In the genomic region with DNA sequence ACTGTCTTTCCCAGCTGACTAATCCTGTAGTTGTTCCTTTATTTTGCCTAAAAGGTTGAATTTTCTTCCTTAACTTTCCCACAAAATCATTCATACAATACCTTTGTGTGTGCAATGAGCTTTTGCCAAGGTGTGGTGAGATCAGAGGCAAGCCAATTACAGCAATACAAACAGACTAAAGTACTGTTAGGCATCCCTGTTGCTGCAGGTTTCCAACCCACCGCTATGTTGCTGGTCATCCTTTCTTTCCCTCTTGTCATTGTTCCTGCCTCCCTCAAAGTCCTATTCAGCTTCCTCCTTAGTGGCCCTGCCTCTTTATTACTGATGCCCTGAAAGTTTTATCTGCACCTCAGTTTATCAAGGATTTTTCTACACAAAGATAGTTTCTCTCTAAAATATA, we compare ENCODE assay signal across 15 cellular contexts. TPM values are rescaled to one million over a fixed set of nuclear protein-coding genes. Genes with fewer than 3 reads are reported as not detected.
DNase-seq lines count a peak whose midpoint lies in the region; ATAC-seq and TF ChIP-seq lines count a peak whose summit lies in the region.
"Had no signal": no experiment of that assay in that cellular context is flagged by ENCODE, and none has a peak within 500 bp of the region (broad histone marks: within the 10 kb centered on the region; RNA-seq: fewer than 3 reads in every experiment).

No MANE protein-coding gene starts in this region.

- H3K9me1 ChIP-seq in IMR-90 (ENCODE audit: insufficient read depth, low read length), result peaks cover 10% of the 10 kb centered on the region; the same call in 1 of the 2 replicates

- no peak for TF ChIP-seq POLR2A in IMR-90 (IDR thresholded peaks at IDR 0.05; ENCODE audit: low read depth, low read length)

- peak overlapping the region; percentile 2; the same call in 1 of the 2 replicates for H3K23ac ChIP-seq in IMR-90 (ENCODE audit: low read depth, low read length)

- H3K4ac ChIP-seq in IMR-90 (ENCODE audit: low read depth, low read length), result peak overlapping the region; percentile 39

- no peak overlapping the region for H3K4me2 ChIP-seq in SK-N-SH
- 0 out of 2 replicates have a peak overlapping the region, but pooled peaks have one; percentile 2 for H3K4me2 ChIP-seq in IMR-90 (ENCODE audit: low read depth, low read length)

- no peak for TF ChIP-seq EP300 in SK-N-SH (IDR thresholded peaks at IDR 0.05; ENCODE audit: borderline replicate concordance in 1 of 2, low read depth in 1 of 2, low read length in 1 of 2)

- no TSS peak for BruUV-seq in IMR-90 (replicated peaks; lab: Mats Ljungman, UMichigan)

- POLR2A ChIA-PET in SK-N-SH (lab: Yijun Ruan, JAX), result no interaction called here
- POLR2A ChIA-PET in IMR-90 (lab: Charles Lee; ENCODE audit: unreplicated experiment), result interaction anchor here (0.6 kb wide), 1 partner anchor 27 kb away, joined by 4 read pairs; no protein-coding TSS in a partner anchor
- POLR2A ChIA-PET in WTC11 (lab: Charles Lee), result no interaction called here

- H3F3A ChIP-seq in SK-N-SH (replicated peaks; ENCODE audit: insufficient read depth), result peaks cover 66% of the 10 kb centered on the region

- peak overlapping the region; percentile 3; the same call in 1 of the 2 replicates for H2BK120ac ChIP-seq in IMR-90 (ENCODE audit: low read depth, low read length)

- H2BK15ac ChIP-seq in IMR-90 (ENCODE audit: low read depth, low read length), result peak overlapping the region; percentile 9; the same call in 1 of the 3 replicates

- peak overlapping the region in 1 of 2 experiments; percentile 67; a peak in 2 of 4 replicates for H3K27ac ChIP-seq in SK-N-SH (ENCODE audit: low read depth in 2 of 2, low read length in 1 of 2)
- H3K27ac ChIP-seq in IMR-90 (ENCODE audit: insufficient read depth, low read length), result no peak overlapping the region

- no peaks in the 10 kb centered on the region for H3K27me3 Mint-ChIP-seq in WTC11 (ENCODE audit: low read depth)

- peak overlapping the region; percentile 10 for H2BK5ac ChIP-seq in IMR-90 (ENCODE audit: low read depth, low read length, poor library complexity, severe bottlenecking)

- H3K27me3 ChIP-seq in SK-N-SH (ENCODE audit: insufficient read depth) (no peaks in the 10 kb centered on the region), IMR-90 (ENCODE audit: control insufficient read depth, insufficient read depth, low read length) (no peaks in the 10 kb centered on the region)

- peak overlapping the region; percentile 24; the same call in 1 of the 2 replicates for H3K18ac ChIP-seq in IMR-90 (ENCODE audit: low read depth, low read length)

- no peak overlapping the region for H3K56ac ChIP-seq in IMR-90 (ENCODE audit: extremely low read depth, insufficient read depth, low read length)

- peak overlapping the region; percentile 81 for H4K91ac ChIP-seq in IMR-90 (ENCODE audit: insufficient read depth, low read depth, low read length)

- H2AFZ ChIP-seq in SK-N-SH (ENCODE audit: low read depth), result no peak overlapping the region
- H2AFZ ChIP-seq in IMR-90 (replicated peaks; ENCODE audit: low read length, poor library complexity), result no peak overlapping the region

- H3K9me3 Mint-ChIP-seq in WTC11, result peaks cover 22% of the 10 kb centered on the region
- H3K9me3 Mint-ChIP-seq: H9 had no signal

- no peak overlapping the region; the same call in 1 of the 2 replicates for H2AK5ac ChIP-seq in IMR-90 (ENCODE audit: low read depth, low read length)

- no peak overlapping the region for H3K4me3 Mint-ChIP-seq in WTC11
- H3K4me3 Mint-ChIP-seq: H9, T-cell had no signal

- H4K5ac ChIP-seq in IMR-90 (ENCODE audit: low read depth, low read length), result peak overlapping the region; percentile 13; the same call in 1 of the 2 replicates

- in situ Hi-C loops in IMR-90 (cut with MboI; ENCODE audit: low sequenced_read_pairs), result no loop called here

- TF ChIP-seq RAD21 in SK-N-SH (IDR thresholded peaks at IDR 0.05; ENCODE audit: low read length) (no peak), IMR-90 (IDR thresholded peaks at IDR 0.05; ENCODE audit: low read length) (no peak)

- H2BK20ac ChIP-seq in IMR-90 (ENCODE audit: low read depth, low read length), result peak overlapping the region; percentile 7; the same call in 1 of the 2 replicates

- no peaks in the 10 kb centered on the region for H3K9me2 ChIP-seq in SK-N-SH

- H3K9ac ChIP-seq in SK-N-SH (0 out of 2 replicates have a peak overlapping the region, but pooled peaks have one; percentile 5), IMR-90 (ENCODE audit: low read depth, low read length) (no peak overlapping the region)

- ATAC-seq in SK-N-SH treated with all-trans-retinoic acid at 6 μM for 48 hours (no peak), IMR-90 (ENCODE audit: low read depth) (no peak), WTC11 (peak; percentile 52; the same call in 1 of the 2 replicates), mucosa of descending colon (peak; percentile 69), GM21390 (IDR thresholded peaks at IDR 0.05; ENCODE audit: unreplicated experiment) (no peak), HG03378 (IDR thresholded peaks at IDR 0.05; ENCODE audit: unreplicated experiment) (no peak)
- ATAC-seq: T-cell had no signal

- H4K20me1 ChIP-seq in SK-N-SH (ENCODE audit: insufficient read depth), result no peaks in the 10 kb centered on the region
- H4K20me1 ChIP-seq in IMR-90 (ENCODE audit: insufficient read depth, low read length), result no peaks in the 10 kb centered on the region

- peak overlapping the region in 1 of 2 experiments; percentile 15; a peak in 2 of 4 replicates for H4K8ac ChIP-seq in IMR-90 (ENCODE audit: low read depth in 2 of 2, low read length in 2 of 2)

- dilution Hi-C loops in IMR-90 (cut with HindIII; ENCODE audit: low sequenced_read_pairs, unreplicated experiment), result no loop called here

- TF ChIP-seq CTCF in SK-N-SH (IDR thresholded peaks at IDR 0.05), result no peak
- TF ChIP-seq CTCF in IMR-90 (conservative IDR thresholded peaks at IDR 0.05; ENCODE audit: low read depth, low read length), result no peak
- TF ChIP-seq CTCF in WTC11 (IDR thresholded peaks at IDR 0.05), result no peak
- no peak for TF ChIP-seq CTCF in mucosa of descending colon (IDR thresholded peaks at IDR 0.05)

- no peak overlapping the region; the same call in 1 of the 2 replicates for H3K14ac ChIP-seq in IMR-90 (replicated peaks; ENCODE audit: low read depth, low read length)

- H3K9me3 ChIP-seq in SK-N-SH (no peaks in the 10 kb centered on the region), IMR-90 (ENCODE audit: control insufficient read depth, insufficient read depth, low read length) (no peaks in the 10 kb centered on the region), mucosa of descending colon (no peaks in the 10 kb centered on the region)

- H3K36me3 Mint-ChIP-seq in WTC11, result no peaks in the 10 kb centered on the region
- H3K36me3 Mint-ChIP-seq: T-cell had no signal

- intact Hi-C loops in IMR-90 (cut with micrococcal nuclease), result no loop called here
- intact Hi-C loops in mucosa of descending colon (cut with DNase I, micrococcal nuclease), result no loop called here

- no peak overlapping the region for H2AK9ac ChIP-seq in IMR-90 (replicated peaks; ENCODE audit: low read depth, low read length, poor library complexity)

- CTCF ChIA-PET in SK-N-SH (lab: Yijun Ruan, JAX), result interaction anchor here (1.2 to 1.3 kb wide), 2 partner anchors 11 to 12 kb away, joined by 4 read pairs; no protein-coding TSS in a partner anchor
- CTCF ChIA-PET in IMR-90 (lab: Yijun Ruan, JAX), result interaction anchor here (1.1 to 2.6 kb wide), 2 partner anchors 12 to 17 kb away, joined by 3 to 7 read pairs; no protein-coding TSS in a partner anchor
- CTCF ChIA-PET in WTC11 (lab: Charles Lee), result no interaction called here

- no peak overlapping the region for H3K27ac Mint-ChIP-seq in WTC11
- H3K27ac Mint-ChIP-seq: T-cell had no signal

- peaks cover 6% of the 10 kb centered on the region; the same call in 1 of the 2 replicates for H3K4me1 Mint-ChIP-seq in WTC11

- DNase-seq in SK-N-SH (no peak), IMR-90 (no peak), WTC11 (ENCODE audit: low spot score) (no peak), mucosa of descending colon (no peak), DMS114 treated with DMSO at 0.1 percent for 48 hours (lab: John Stamatoyannopoulos, UW; ENCODE audit: unreplicated experiment) (no peak)
- DNase-seq: H9, NCI-H1105 treated with DMSO at 0.1 percent for 48 hours, NCI-H1694, NCI-H2029 treated with DMSO at 0.1 percent for 48 hours, NCI-H446 treated with DMSO at 0.1 percent for 48 hours, NCI-H526, T-cell had no signal

- peaks cover 0 to 40% of the 10 kb centered on the region in 2 experiments for H3K36me3 ChIP-seq in SK-N-SH (replicated peaks in 1 of 2; ENCODE audit: control insufficient read depth in 1 of 2, insufficient read depth in 2 of 2, low read length in 1 of 2)
- H3K36me3 ChIP-seq in IMR-90 (ENCODE audit: control insufficient read depth, insufficient read depth, low read length), result no peaks in the 10 kb centered on the region; the same call in 1 of the 2 replicates
- no peaks in the 10 kb centered on the region for H3K36me3 ChIP-seq in mucosa of descending colon (ENCODE audit: low read depth)

- WGBS in SK-N-SH (ENCODE audit: low lambda C conversion rate), result 90% methylated on average over 1 of the region's 1 CpG
- WGBS in IMR-90 (ENCODE audit: extremely low coverage in 2 of 2, insufficient read length in 1 of 2), 2 experiments, result 100% methylated on average over 1 of the region's 1 CpG; no CpG with 5 or more reads in 1 of the 2 experiments

- H3K4me1 ChIP-seq in SK-N-SH (ENCODE audit: control insufficient read depth in 1 of 2, insufficient read depth in 2 of 2, low read depth in 1 of 2, low read length in 1 of 2) (peaks cover 0 to 30% of the 10 kb centered on the region in 2 experiments; a peak in 3 of 4 replicates), IMR-90 (ENCODE audit: control insufficient read depth, insufficient read depth, low read length) (peaks cover 18% of the 10 kb centered on the region), mucosa of descending colon (ENCODE audit: low read depth) (peaks cover 6% of the 10 kb centered on the region)

- H3K79me2 ChIP-seq in SK-N-SH (ENCODE audit: insufficient read depth), result peaks cover 99% of the 10 kb centered on the region

- peaks cover 12 to 59% of the 10 kb centered on the region in 2 experiments; a peak in 3 of 4 replicates for H3K79me1 ChIP-seq in IMR-90 (ENCODE audit: low read depth in 1 of 2, low read length in 2 of 2)

- no peak overlapping the region for H3K4me3 ChIP-seq in SK-N-SH (ENCODE audit: low read depth in 2 of 2, low read length in 1 of 2)
- no peak overlapping the region for H3K4me3 ChIP-seq in IMR-90 (ENCODE audit: insufficient read depth, low read depth, low read length)
- no peak overlapping the region for H3K4me3 ChIP-seq in mucosa of descending colon

TF ChIP-seq in SK-N-SH treated with all-trans-retinoic acid at 6 μM for 48 hours, 23 proteins besides CTCF, POLR2A, EP300 and RAD21 (continues in another document):
- no peak for TF ChIP-seq RARB (CRISPR knock-in tag; IDR thresholded peaks at IDR 0.05)

RNA-seq across cellular contexts. Expression of a gene that starts 22.1 kb away (rescaled TPM):
- polyA plus RNA-seq in SK-N-SH (2012; rRNA removed) (38.2 and 52.1 TPM in 2 replicates), IMR-90 (2012; rRNA removed) (20.4 and 23.3 TPM in 2 replicates)
- polyA plus RNA-seq in SK-N-SH (2012; cell fraction: cytosol; rRNA removed), result 47.1 and 52.1 TPM in 2 replicates
- 24.2 and 48.6 TPM in 2 replicates for polyA plus RNA-seq in SK-N-SH (2012; cell fraction: nucleus; rRNA removed)
- total RNA-seq in IMR-90 (2012; rRNA removed) (83.6 and 93.4 TPM in 2 replicates), WTC11 (2021) (5.3 to 5.5 TPM (median 5.5 TPM) in 3 replicates), mucosa of descending colon (10 to 100 TPM in 2 of 3 donors, 1 to 10 TPM in 1; 8.0 to 20.3 (median 17.6) TPM)
- polyA plus RNA-seq in IMR-90 (2012; cell fraction: cytosol; rRNA removed), result 3.8 and 6.3 TPM in 2 replicates
- polyA plus RNA-seq in IMR-90 (2012; cell fraction: nucleus; rRNA removed; ENCODE audit: low replicate concordance), result 2.9 and 17.7 TPM in 2 replicates

Comparison
In these comparisons a context has a peak if more than half of its experiments do, and no peak if none do; other contexts are left out.
1. ATAC-seq: peak in WTC11 (single experiment) and mucosa of descending colon (single experiment); none in SK-N-SH treated with all-trans-retinoic acid at 6 μM for 48 hours (single experiment), IMR-90 (single experiment), GM21390 (single experiment) and HG03378 (single experiment).